In genomic region chr7:6634961-6635360, GRCh38 we compare ENCODE assay signal across 7 cellular contexts. TPM values are rescaled to one million over a fixed set of nuclear protein-coding genes. Genes with fewer than 3 reads are reported as not detected.
DNase-seq lines count a peak whose midpoint lies in the region; ATAC-seq and TF ChIP-seq lines count a peak whose summit lies in the region.
"Not testable (repeated sequence)": the region's sequence is repeated elsewhere in the genome, so short reads cannot be mapped to it uniquely, and the experiment has no call there.

No MANE protein-coding gene starts in this region.

- intact Hi-C loops in CD4-positive, alpha-beta T cell (cut with DNase I, micrococcal nuclease), result loop anchor here in 1 of 2 experiments (5.0 kb wide), 1 partner anchor 43 kb away; the partner anchor contains the start of gene INTS15

- H3K27ac Mint-ChIP-seq in CD4-positive, alpha-beta T cell, result peak overlapping the region; percentile 62
- not testable (repeated sequence) for H3K27ac Mint-ChIP-seq in endodermal cell; osteocyte (ENCODE audit: unreplicated experiment)
- peak overlapping the region; percentile 62 for H3K27ac Mint-ChIP-seq in memory B cell

- not testable (repeated sequence) for H3K27me3 ChIP-seq in CD4-positive, alpha-beta T cell (ENCODE audit: control insufficient read depth, insufficient read depth, low read length); endodermal cell (ENCODE audit: control insufficient read depth, insufficient read depth, low read length, poor library complexity, severe bottlenecking)

- 94 to 100% methylated on average over 1 to 5 of the region's 5 CpGs for WGBS in endodermal cell (ENCODE audit: insufficient coverage in 1 of 2, insufficient read length in 1 of 2), 2 experiments

- not testable (repeated sequence) for H3K9me3 Mint-ChIP-seq in CD4-positive, alpha-beta T cell; activated T-cell treated with anti-CD3 and anti-CD28 coated beads, Interleukin-2, amount 50 U/mL, for 4 hours; endodermal cell; memory B cell; osteocyte (ENCODE audit: unreplicated experiment)

- peaks cover 22% of the 10 kb centered on the region for H3K36me3 Mint-ChIP-seq in CD4-positive, alpha-beta T cell (ENCODE audit: low read depth)
- peaks cover 10% of the 10 kb centered on the region for H3K36me3 Mint-ChIP-seq in activated T-cell treated with anti-CD3 and anti-CD28 coated beads, Interleukin-2, amount 50 U/mL, for 4 hours (ENCODE audit: insufficient read depth)
- H3K36me3 Mint-ChIP-seq in endodermal cell (ENCODE audit: low read depth), result peaks cover 11% of the 10 kb centered on the region
- not testable (repeated sequence) for H3K36me3 Mint-ChIP-seq in memory B cell; osteocyte (ENCODE audit: unreplicated experiment)

- H3K27ac ChIP-seq in CD4-positive, alpha-beta T cell (ENCODE audit: low read depth, low read length); endodermal cell (ENCODE audit: low read depth, low read length): not testable (repeated sequence)

- H3K36me3 ChIP-seq in endodermal cell (ENCODE audit: control insufficient read depth, insufficient read depth, low read length), result not testable (repeated sequence)

- CTCF ChIA-PET in CD4-positive, alpha-beta T cell (lab: Charles Lee), result not testable (repeated sequence)

- not testable (repeated sequence) for H3K4me1 ChIP-seq in endodermal cell (ENCODE audit: control insufficient read depth, insufficient read depth, low read length)

- ATAC-seq in CD4-positive, alpha-beta T cell (ENCODE audit: poor library complexity); activated T-cell treated with anti-CD3 and anti-CD28 coated beads, Interleukin-2, amount 50 U/mL, for 4 hours: not testable (repeated sequence)
- ATAC-seq in memory B cell (ENCODE audit: low read depth), result peak; percentile 1

- not testable (repeated sequence) for H3K4me3 ChIP-seq in endodermal cell (ENCODE audit: low read length)

- DNase-seq in CD4-positive, alpha-beta T cell; activated T-cell treated with anti-CD3 and anti-CD28 coated beads, Interleukin-2, amount 50 U/mL, for 4 hours; endodermal cell; osteocyte (ENCODE audit: extremely low spot score, unreplicated experiment): not testable (repeated sequence)
- peak; percentile 40 for DNase-seq in M059J (ENCODE audit: low read depth)
- DNase-seq in SIG-M5 treated with dmso at 0.1 percent for 504 hours (lab: John Stamatoyannopoulos, UW; ENCODE audit: unreplicated experiment), result peak; percentile 34
- DNase-seq in memory B cell (ENCODE audit: low spot score in 2 of 2), result peak in 1 of 2 donors; percentile 21

- H3K9ac ChIP-seq in endodermal cell (ENCODE audit: extremely low read depth, low read length, poor library complexity, severe bottlenecking), result not testable (repeated sequence)

- POLR2A ChIA-PET in CD4-positive, alpha-beta T cell (lab: Charles Lee), result not testable (repeated sequence)

- H3K27me3 Mint-ChIP-seq in CD4-positive, alpha-beta T cell; activated T-cell treated with anti-CD3 and anti-CD28 coated beads, Interleukin-2, amount 50 U/mL, for 4 hours (ENCODE audit: low read depth); endodermal cell (ENCODE audit: insufficient read depth); memory B cell; osteocyte (ENCODE audit: unreplicated experiment): not testable (repeated sequence)

- not testable (repeated sequence) for H3K9me3 ChIP-seq in CD4-positive, alpha-beta T cell (ENCODE audit: control insufficient read depth, low read length); endodermal cell (ENCODE audit: control insufficient read depth, low read length)

- not testable (repeated sequence) for TF ChIP-seq CTCF in CD4-positive, alpha-beta T cell (IDR thresholded peaks at IDR 0.05); endodermal cell (conservative IDR thresholded peaks at IDR 0.05); osteocyte (IDR thresholded peaks at IDR 0.05)

- H3K4me3 Mint-ChIP-seq in CD4-positive, alpha-beta T cell, result peak overlapping the region; percentile 85
- peak overlapping the region; percentile 78 for H3K4me3 Mint-ChIP-seq in activated T-cell treated with anti-CD3 and anti-CD28 coated beads, Interleukin-2, amount 50 U/mL, for 4 hours
- H3K4me3 Mint-ChIP-seq in endodermal cell (peak overlapping the region; percentile 71), osteocyte (ENCODE audit: unreplicated experiment) (peak overlapping the region; percentile 35)
- H3K4me3 Mint-ChIP-seq in memory B cell, result not testable (repeated sequence)

- peaks cover 23% of the 10 kb centered on the region for H3K4me1 Mint-ChIP-seq in CD4-positive, alpha-beta T cell (ENCODE audit: low read depth)
- peaks cover 23% of the 10 kb centered on the region for H3K4me1 Mint-ChIP-seq in activated T-cell treated with anti-CD3 and anti-CD28 coated beads, Interleukin-2, amount 50 U/mL, for 4 hours (ENCODE audit: low read depth)
- H3K4me1 Mint-ChIP-seq in endodermal cell (peaks cover 16% of the 10 kb centered on the region), memory B cell (peaks cover 19% of the 10 kb centered on the region), osteocyte (ENCODE audit: unreplicated experiment) (peaks cover 23% of the 10 kb centered on the region)

RNA-seq across cellular contexts. Expression of gene ZNF316, which starts 2.2 kb away (rescaled TPM):
- total RNA-seq in CD4-positive, alpha-beta T cell, result 10 to 100 TPM; 46.2 to 49.7 TPM
- 5.6 and 7.8 TPM in 2 replicates for total RNA-seq in M059J (2014; rRNA removed; shearing (Covaris generic))
- total RNA-seq in activated T-cell treated with anti-CD3 and anti-CD28 coated beads, Interleukin-2, amount 50 U/mL, for 4 hours, result 10 to 100 TPM; 30.9 to 32.6 (median 32.1) TPM
- 10 to 100 TPM; 21.4 to 29.6 TPM for total RNA-seq in endodermal cell
- 33.6 TPM for polyA plus RNA-seq in endodermal cell (2013, experiment 1 of 2)
- 24.9 TPM for polyA plus RNA-seq in endodermal cell (2013, experiment 2 of 2)
- 32.7 and 34.6 TPM in 2 replicates for total RNA-seq in osteocyte

RNA-seq across cellular contexts. Expression of gene ZNF853, which starts 19.6 kb away (rescaled TPM):
- 1 to 10 TPM; 2.5 to 2.7 TPM for total RNA-seq in CD4-positive, alpha-beta T cell
- total RNA-seq in M059J (2014; rRNA removed; shearing (Covaris generic)), result 0.25 and 0.94 TPM in 2 replicates
- total RNA-seq in activated T-cell treated with anti-CD3 and anti-CD28 coated beads, Interleukin-2, amount 50 U/mL, for 4 hours, result 1 to 10 TPM; 2.2 to 3.5 (median 3.0) TPM
- 10 to 100 TPM; 14.2 to 17.2 TPM for total RNA-seq in endodermal cell
- 11.1 TPM for polyA plus RNA-seq in endodermal cell (2013, experiment 1 of 2)
- polyA plus RNA-seq in endodermal cell (2013, experiment 2 of 2), result 10.6 TPM
- total RNA-seq in osteocyte, result 18.2 and 18.3 TPM in 2 replicates

RNA-seq across cellular contexts. Expression of gene INTS15, which starts 45.1 kb away (rescaled TPM):
- total RNA-seq in CD4-positive, alpha-beta T cell, result 10 to 100 TPM; 39.3 to 41.8 TPM
- total RNA-seq in M059J (2014; rRNA removed; shearing (Covaris generic)), result 17.7 and 20.0 TPM in 2 replicates
- 10 to 100 TPM; 51.4 to 60.1 (median 59.1) TPM for total RNA-seq in activated T-cell treated with anti-CD3 and anti-CD28 coated beads, Interleukin-2, amount 50 U/mL, for 4 hours
- 10 to 100 TPM; 34.4 to 38.0 TPM for total RNA-seq in endodermal cell
- polyA plus RNA-seq in endodermal cell (2013, experiment 1 of 2), result 36.7 TPM
- polyA plus RNA-seq in endodermal cell (2013, experiment 2 of 2), result 29.4 TPM
- total RNA-seq in osteocyte, result 36.5 and 40.3 TPM in 2 replicates

RNA-seq across cellular contexts. Expression of gene ZDHHC4, which starts 57.7 kb away (rescaled TPM):
- total RNA-seq in CD4-positive, alpha-beta T cell, result 10 to 100 TPM; 32.1 to 32.9 TPM
- 67.1 and 70.0 TPM in 2 replicates for total RNA-seq in M059J (2014; rRNA removed; shearing (Covaris generic))
- 10 to 100 TPM; 23.6 to 33.5 (median 27.5) TPM for total RNA-seq in activated T-cell treated with anti-CD3 and anti-CD28 coated beads, Interleukin-2, amount 50 U/mL, for 4 hours
- total RNA-seq in endodermal cell (10 to 100 TPM; 79.1 to 85.6 TPM), osteocyte (62.2 and 63.5 TPM in 2 replicates)
- polyA plus RNA-seq in endodermal cell (2013, experiment 1 of 2), result 62.8 TPM
- 47.9 TPM for polyA plus RNA-seq in endodermal cell (2013, experiment 2 of 2)
